In genomic region chr11:355581-356458, GRCh38 we compare ENCODE assay signal across 8 cellular contexts. TPM values are rescaled to one million over a fixed set of nuclear protein-coding genes. Genes with fewer than 3 reads are reported as not detected.
DNase-seq lines count a peak whose midpoint lies in the region; ATAC-seq, FAIRE-seq and TF ChIP-seq lines count a peak whose summit lies in the region.

No MANE protein-coding gene starts in this region.

- H3K4me3 Mint-ChIP-seq in MCF 10A (ENCODE audit: unreplicated experiment): peak overlapping the region; percentile 35

- H3K4me1 ChIP-seq in A549: peaks cover 21% of the 10 kb centered on the region
- H3K4me1 ChIP-seq in iPS-20b (ENCODE audit: insufficient read depth, low read length): peaks cover 15% of the 10 kb centered on the region; the same call in 1 of the 2 replicates
- peaks cover 0 to 5% of the 10 kb centered on the region in 2 donors for H3K4me1 ChIP-seq in small intestine (ENCODE audit: control insufficient read depth in 2 of 2, insufficient read depth in 1 of 2, low read depth in 1 of 2, low read length in 1 of 2)

- CTCF ChIA-PET in A549 (lab: Yijun Ruan, JAX) (interaction anchor here (0.6 to 2.4 kb wide), 14 partner anchors 9 to 109 kb away, joined by 3 to 21 read pairs (median 5); no protein-coding TSS in a partner anchor), MCF 10A (lab: Yijun Ruan, JAX) (interaction anchor here (0.6 to 1.8 kb wide), 14 partner anchors 8 to 148 kb away, joined by 3 to 10 read pairs (median 4); partner anchors contain the start of genes IFITM3 and RIC8A)

- peak; percentile 61 for TF ChIP-seq POLR2A in A549 (IDR thresholded peaks at IDR 0.05; ENCODE audit: low read length)
- peak; percentile 58 for TF ChIP-seq POLR2A in GM18951 (IDR thresholded peaks at IDR 0.05; ENCODE audit: extremely low read depth, insufficient read depth, insufficient read length)

- peak overlapping the region; percentile 62 for H3K27ac Mint-ChIP-seq in MCF 10A (ENCODE audit: low read depth, unreplicated experiment)

- ATAC-seq in A549 (peak; percentile 91 to 94), HG03439 (IDR thresholded peaks at IDR 0.05; ENCODE audit: unreplicated experiment) (no peak)

- 0 out of 2 replicates have a peak, but pooled peaks cover under 1% of the 10 kb centered on the region for H3K27me3 ChIP-seq in iPS-20b (ENCODE audit: insufficient read depth, low read length)
- H3K27me3 ChIP-seq in small intestine (ENCODE audit: control insufficient read depth in 2 of 2, insufficient read depth in 2 of 2, low read length in 2 of 2): no peaks in the 10 kb centered on the region

- no peaks in the 10 kb centered on the region for H3K9me3 Mint-ChIP-seq in MCF 10A (ENCODE audit: unreplicated experiment)

- H3K36me3 ChIP-seq in iPS-20b (ENCODE audit: insufficient read depth, low read depth, low read length): no peaks in the 10 kb centered on the region
- no peaks in the 10 kb centered on the region for H3K36me3 ChIP-seq in small intestine (ENCODE audit: control insufficient read depth in 2 of 2, insufficient read depth in 2 of 2, low read length in 2 of 2)

- FAIRE-seq in A549 (lab: Jason Lieb, UNC) (no peak), small intestine (lab: Jason Lieb, UNC) (no peak)

- H3K36me3 Mint-ChIP-seq in MCF 10A (ENCODE audit: insufficient read depth, unreplicated experiment): peaks cover 7% of the 10 kb centered on the region

- peak overlapping the region; percentile 78 for H3K9ac ChIP-seq in iPS-20b (ENCODE audit: low read depth, low read length)

- H3K4me2 ChIP-seq in A549: peak overlapping the region; percentile 94

- peaks cover 7% of the 10 kb centered on the region; the same call in 2 of the 3 replicates for H3K9me3 ChIP-seq in A549
- peaks cover 7% of the 10 kb centered on the region for H3K9me3 ChIP-seq in iPS-20b (ENCODE audit: insufficient read depth, low read depth, low read length)
- no peaks in the 10 kb centered on the region for H3K9me3 ChIP-seq in small intestine (ENCODE audit: control insufficient read depth, low read depth)

- TSS peak; percentile 96 for BruUV-seq in MCF 10A (replicated peaks; lab: Mats Ljungman, UMichigan)

- H3K4me3 ChIP-seq in A549: peak overlapping the region; percentile 47
- H3K4me3 ChIP-seq in WI38 (ENCODE audit: low read depth, low read length): peak overlapping the region; percentile 29
- peak overlapping the region; percentile 33; the same call in 1 of the 2 replicates for H3K4me3 ChIP-seq in iPS-20b (ENCODE audit: low read length)
- H3K4me3 ChIP-seq in small intestine (ENCODE audit: low read depth in 1 of 2, low read length in 2 of 2): peak overlapping the region; percentile 41

- TF ChIP-seq CTCF in A549 (IDR thresholded peaks at IDR 0.05): no peak
- no peak for TF ChIP-seq CTCF in WI38 (IDR thresholded peaks at IDR 0.05; ENCODE audit: low read depth, low read length)
- no peak for TF ChIP-seq CTCF in MCF 10A (IDR thresholded peaks at IDR 0.05; ENCODE audit: unreplicated experiment)

- 7% methylated on average over 16 of the region's 76 CpGs for WGBS in A549 (ENCODE audit: missing lambda C conversion rate)
- WGBS in small intestine, 3 donors: 3 to 8% (median 7%) methylated on average over 35 to 76 of the region's 76 CpGs

- in situ Hi-C loops in GM18951 (cut with MboI; ENCODE audit: low sequenced_read_pairs, unreplicated experiment): no loop called here

- no peak for TF ChIP-seq RAD21 in A549 (conservative IDR thresholded peaks at IDR 0.05 in 1 of 2, IDR thresholded peaks at IDR 0.05 in 1 of 2)

- POLR2A ChIA-PET in A549 (lab: Yijun Ruan, JAX): interaction anchor here (0.6 to 2.0 kb wide), 18 partner anchors 10 to 149 kb away, joined by 3 to 21 read pairs (median 5); partner anchors contain the start of genes BET1L, IFITM2, PTDSS2 and RIC8A
- POLR2A ChIA-PET in MCF 10A (lab: Yijun Ruan, JAX): interaction anchor here (0.6 to 2.5 kb wide), 15 partner anchors 16 to 453 kb away, joined by 3 to 32 read pairs (median 10); partner anchors contain the start of genes BET1L, IFITM2, PKP3 and PSMD13

- intact Hi-C loops in MCF 10A (cut with micrococcal nuclease): loop anchor here (1.0 kb wide), 1 partner anchor 48 kb away; no protein-coding TSS in a partner anchor

- H3K27ac ChIP-seq in A549 (peak overlapping the region; percentile 98 to 99), iPS-20b (ENCODE audit: low read length) (peak overlapping the region; percentile 84), small intestine (ENCODE audit: low read depth in 1 of 2, low read length in 1 of 2) (peak overlapping the region; percentile 82 to 93)

- peak; percentile 84 to 92 for DNase-seq in A549 (ENCODE audit: low read depth in 1 of 2, low spot score in 1 of 2)
- DNase-seq in LoVo (ENCODE audit: low spot score): peak; percentile 91
- peak; percentile 94 for DNase-seq in MCF 10A (ENCODE audit: unreplicated experiment)
- DNase-seq in small intestine: peak; percentile 83

- TF ChIP-seq EP300 in A549 (IDR thresholded peaks at IDR 0.05): peak in 1 of 2 experiments; percentile 73; a peak in 2 of 5 replicates

- H3K4me1 Mint-ChIP-seq in MCF 10A (ENCODE audit: insufficient read depth, unreplicated experiment): peaks cover 28% of the 10 kb centered on the region

- H3K27me3 Mint-ChIP-seq in MCF 10A (ENCODE audit: insufficient read depth, unreplicated experiment): peaks cover 11% of the 10 kb centered on the region

TF ChIP-seq in A549, 52 proteins besides CTCF, POLR2A, EP300 and RAD21 (continues in another document):
- peak; percentile 52; the same call in 1 of the 2 replicates for TF ChIP-seq HOXA7 (CRISPR knock-in tag; IDR thresholded peaks at IDR 0.05)
- peak; percentile 90 for TF ChIP-seq ZSCAN20 (CRISPR knock-in tag; IDR thresholded peaks at IDR 0.05)
- no peak for TF ChIP-seq SMC3 (IDR thresholded peaks at IDR 0.05)
- peak; percentile 72 for TF ChIP-seq MAX (IDR thresholded peaks at IDR 0.05)
- TF ChIP-seq PHF8 (IDR thresholded peaks at IDR 0.05; ENCODE audit: borderline replicate concordance, low read depth): no peak
- no peak for TF ChIP-seq CHD4 (IDR thresholded peaks at IDR 0.05; ENCODE audit: borderline replicate concordance)
- TF ChIP-seq GATA3 (IDR thresholded peaks at IDR 0.05; ENCODE audit: borderline replicate concordance): peak; percentile 35; the same call in 1 of the 2 replicates
- peak; percentile 88 for TF ChIP-seq EHF (CRISPR knock-in tag; IDR thresholded peaks at IDR 0.05)
- TF ChIP-seq PBX3 (IDR thresholded peaks at IDR 0.05): peak; percentile 49; the same call in 1 of the 2 replicates

RNA-seq across cellular contexts. Expression of gene B4GALNT4, which starts 13.5 kb away (rescaled TPM):
- polyA plus RNA-seq in A549 (2011; rRNA removed) (5.1 and 5.3 TPM in 2 replicates), A549 (2017; fragmentation: RNase III; extraction: RNeasy Plus Mini Kit Qiagen cat#74134 plus additional on column Dnase treatment) (20.4 to 28.0 TPM (median 27.5 TPM) in 3 replicates), small intestine (10 to 100 TPM in 1 of 3 donors, 1 to 10 TPM in 2; 4.5 to 23.8 (median 5.7) TPM)
- 27.5 and 33.3 TPM in 2 replicates for polyA plus RNA-seq in A549 (2012; cell fraction: cytosol; rRNA removed)
- 143 and 178 TPM in 2 replicates for polyA plus RNA-seq in A549 (2012; cell fraction: nucleus; rRNA removed)
- polyA minus RNA-seq in A549 (2011; rRNA and poly(A)+ RNA removed): 2.2 and 2.6 TPM in 2 replicates
- 20.0 and 25.9 TPM in 2 replicates for total RNA-seq in MCF 10A (2022)

RNA-seq across cellular contexts. Expression of gene IFITM3, which starts 35.2 kb away (rescaled TPM):
- polyA plus RNA-seq in A549 (2011; rRNA removed) (8.6 and 10.8 TPM in 2 replicates), A549 (2017; fragmentation: RNase III; extraction: RNeasy Plus Mini Kit Qiagen cat#74134 plus additional on column Dnase treatment) (8.3 to 13.5 TPM (median 11.3 TPM) in 3 replicates), small intestine (1,000 to 10,000 TPM in 1 of 3 donors, 100 to 1,000 TPM in 1, 10 to 100 TPM in 1; 49.2 to 1,181 (median 120) TPM)
- 8.4 and 9.0 TPM in 2 replicates for polyA plus RNA-seq in A549 (2012; cell fraction: cytosol; rRNA removed)
- 5.0 and 5.5 TPM in 2 replicates for polyA plus RNA-seq in A549 (2012; cell fraction: nucleus; rRNA removed)
- 15.9 and 20.7 TPM in 2 replicates for polyA minus RNA-seq in A549 (2011; rRNA and poly(A)+ RNA removed)
- total RNA-seq in MCF 10A (2022): 415 and 497 TPM in 2 replicates

RNA-seq across cellular contexts. Expression of gene PKP3, which starts 38.2 kb away (rescaled TPM):
- polyA plus RNA-seq in A549 (2011; rRNA removed) (12.1 and 13.9 TPM in 2 replicates), A549 (2017; fragmentation: RNase III; extraction: RNeasy Plus Mini Kit Qiagen cat#74134 plus additional on column Dnase treatment) (22.3 to 25.9 TPM (median 23.4 TPM) in 3 replicates), small intestine (100 to 1,000 TPM in 2 of 3 donors, 10 to 100 TPM in 1; 97.0 to 152 (median 125) TPM)
- 29.6 and 41.7 TPM in 2 replicates for polyA plus RNA-seq in A549 (2012; cell fraction: cytosol; rRNA removed)
- polyA plus RNA-seq in A549 (2012; cell fraction: nucleus; rRNA removed): 51.5 and 77.9 TPM in 2 replicates
- 21.8 and 27.1 TPM in 2 replicates for polyA minus RNA-seq in A549 (2011; rRNA and poly(A)+ RNA removed)
- 129 and 177 TPM in 2 replicates for total RNA-seq in MCF 10A (2022)

RNA-seq across cellular contexts. Expression of gene IFITM1, which starts 42.0 kb away (rescaled TPM):
- 1.7 and 2.4 TPM in 2 replicates for polyA plus RNA-seq in A549 (2011; rRNA removed)
- 0.41 and 0.44 TPM in 2 replicates for polyA plus RNA-seq in A549 (2012; cell fraction: cytosol; rRNA removed)
- polyA plus RNA-seq in A549 (2012; cell fraction: nucleus; rRNA removed): 0.21 and 0.22 TPM in 2 replicates
- 0.14 to 0.16 TPM in 2 of 3 replicates, not detected in the other for polyA plus RNA-seq in A549 (2017; fragmentation: RNase III; extraction: RNeasy Plus Mini Kit Qiagen cat#74134 plus additional on column Dnase treatment)
- 1.6 and 2.0 TPM in 2 replicates for polyA minus RNA-seq in A549 (2011; rRNA and poly(A)+ RNA removed)
- 1.8 and 4.8 TPM in 2 replicates for total RNA-seq in MCF 10A (2022)
- polyA plus RNA-seq in small intestine: 100 to 1,000 TPM in 1 of 3 donors, 10 to 100 TPM in 1, 1 to 10 TPM in 1; 8.9 to 520 (median 50.0) TPM

RNA-seq across cellular contexts. Expression of gene IFITM2, which starts 48.2 kb away (rescaled TPM):
- 36.4 and 61.3 TPM in 2 replicates for polyA plus RNA-seq in A549 (2011; rRNA removed)
- polyA plus RNA-seq in A549 (2012; cell fraction: cytosol; rRNA removed): 59.6 and 59.7 TPM in 2 replicates
- 36.2 and 38.3 TPM in 2 replicates for polyA plus RNA-seq in A549 (2012; cell fraction: nucleus; rRNA removed)
- polyA plus RNA-seq in A549 (2017; fragmentation: RNase III; extraction: RNeasy Plus Mini Kit Qiagen cat#74134 plus additional on column Dnase treatment): 38.8 to 52.7 TPM (median 43.6 TPM) in 3 replicates
- polyA minus RNA-seq in A549 (2011; rRNA and poly(A)+ RNA removed): 41.3 and 60.9 TPM in 2 replicates
- total RNA-seq in MCF 10A (2022): 288 and 314 TPM in 2 replicates
- 100 to 1,000 TPM in 1 of 3 donors, 10 to 100 TPM in 2; 21.7 to 490 (median 71.3) TPM for polyA plus RNA-seq in small intestine
